Comparison of ENCODE assay signal across 18 cellular contexts in the genomic region with DNA sequence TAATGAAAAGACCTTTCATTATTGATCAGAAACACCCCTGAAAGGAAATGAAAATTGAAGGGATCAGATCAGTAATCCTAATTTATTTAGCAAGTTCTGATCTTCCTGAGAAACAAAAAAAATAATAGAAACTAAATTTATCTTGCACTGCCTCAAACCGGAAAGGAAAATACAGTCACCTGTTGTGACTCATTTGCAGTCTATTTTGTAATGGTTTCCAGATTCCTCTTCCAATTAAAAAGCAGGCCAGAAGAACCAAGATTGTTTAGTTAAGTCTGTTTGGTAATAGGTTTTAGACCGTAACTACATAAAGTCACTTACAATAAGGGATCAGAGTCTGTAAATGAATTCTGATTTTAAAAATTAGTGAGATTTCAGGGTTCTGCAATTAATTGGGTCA. TPM values are rescaled to one million over a fixed set of nuclear protein-coding genes. Genes with fewer than 3 reads are reported as not detected.
DNase-seq lines count a peak whose midpoint lies in the region; ATAC-seq, FAIRE-seq and TF ChIP-seq lines count a peak whose summit lies in the region.
"Had no signal": no experiment of that assay in that cellular context is flagged by ENCODE, and none has a peak within 500 bp of the region (broad histone marks: within the 10 kb centered on the region; RNA-seq: fewer than 3 reads in every experiment).

No MANE protein-coding gene starts in this region.

- CTCF ChIA-PET in PC-3 (lab: Charles Lee) = no interaction called here
- CTCF ChIA-PET in endothelial cell of umbilical vein (lab: Charles Lee) = interaction anchor here (3.3 kb wide), 1 partner anchor 473 kb away, joined by 14 read pairs; no protein-coding TSS in a partner anchor

- peak; percentile 71 for ATAC-seq in PC-3
- ATAC-seq in HG03025 (IDR thresholded peaks at IDR 0.05; ENCODE audit: low FRiP score, unreplicated experiment) = no peak
- ATAC-seq: WTC11 had no signal

- no peaks in the 10 kb centered on the region for H3K9me2 ChIP-seq in PC-3 (replicated peaks; ENCODE audit: low read length)

- peak overlapping the region; percentile 12; the same call in 1 of the 2 replicates for H3K27ac ChIP-seq in PC-3 (ENCODE audit: low read length)
- peak overlapping the region; percentile 73 for H3K27ac ChIP-seq in endothelial cell of umbilical vein (ENCODE audit: insufficient read depth, low read depth, low read length)
- H3K27ac ChIP-seq: ovary had no signal

- no peaks in the 10 kb centered on the region for H3K36me3 Mint-ChIP-seq in activated T-cell treated with anti-CD3 and anti-CD28 coated beads, Interleukin-2, amount 50 U/mL, for 24 hours (ENCODE audit: low read depth)
- H3K36me3 Mint-ChIP-seq: memory B cell had no signal

- no peak for TF ChIP-seq POLR2A in endothelial cell of umbilical vein (IDR thresholded peaks at IDR 0.05; ENCODE audit: low read depth, low read length)

- H3K4me3 Mint-ChIP-seq in activated T-cell treated with anti-CD3 and anti-CD28 coated beads, Interleukin-2, amount 50 U/mL, for 24 hours = no peak overlapping the region
- H3K4me3 Mint-ChIP-seq: memory B cell, WTC11 had no signal

- H3K4me3 ChIP-seq in PC-3 (ENCODE audit: low read length) (no peak overlapping the region), endothelial cell of umbilical vein (replicated peaks in 1 of 3; ENCODE audit: insufficient read depth in 1 of 3, low read depth in 1 of 3, low read length in 3 of 3) (no peak overlapping the region), skeletal muscle satellite cell (ENCODE audit: low read length) (no peak overlapping the region)
- H3K4me3 ChIP-seq: ovary had no signal

- peak overlapping the region; percentile 29; the same call in 1 of the 2 replicates for H2AFZ ChIP-seq in PC-3 (ENCODE audit: low read length)
- no peak overlapping the region for H2AFZ ChIP-seq in endothelial cell of umbilical vein (ENCODE audit: low read depth, low read length)

- POLR2A ChIA-PET in PC-3 (lab: Charles Lee; ENCODE audit: unreplicated experiment) (interaction anchor here (0.6 kb wide), 1 partner anchor 145 kb away, joined by 9 read pairs; no protein-coding TSS in a partner anchor), endothelial cell of umbilical vein (lab: Charles Lee) (interaction anchor here (0.6 kb wide), 1 partner anchor 411 kb away, joined by 3 read pairs; no protein-coding TSS in a partner anchor)

- no peaks in the 10 kb centered on the region for H3K27me3 Mint-ChIP-seq in activated T-cell treated with anti-CD3 and anti-CD28 coated beads, Interleukin-2, amount 50 U/mL, for 24 hours
- H3K27me3 Mint-ChIP-seq: memory B cell had no signal

- H3K4me1 ChIP-seq in PC-3 (ENCODE audit: insufficient read depth, low read length) = peaks cover 21% of the 10 kb centered on the region
- peaks cover 38% of the 10 kb centered on the region for H3K4me1 ChIP-seq in endothelial cell of umbilical vein (ENCODE audit: control insufficient read depth, extremely low read depth, insufficient read depth, low read length)
- peaks cover 32% of the 10 kb centered on the region for H3K4me1 ChIP-seq in skeletal muscle satellite cell (ENCODE audit: control insufficient read depth, insufficient read depth, low read length)

- H3K9ac ChIP-seq in PC-3 (ENCODE audit: low read length) = no peak overlapping the region
- no peak overlapping the region for H3K9ac ChIP-seq in endothelial cell of umbilical vein (replicated peaks; ENCODE audit: extremely low read depth, insufficient read depth, low read length)
- H3K9ac ChIP-seq in skeletal muscle satellite cell (ENCODE audit: low read depth, low read length) = no peak overlapping the region

- H3K36me3 ChIP-seq in PC-3 (ENCODE audit: low read depth, low read length) (no peaks in the 10 kb centered on the region), endothelial cell of umbilical vein (ENCODE audit: control insufficient read depth in 2 of 2, extremely low read depth in 1 of 2, insufficient read depth in 2 of 2, low read length in 2 of 2) (no peaks in the 10 kb centered on the region), skeletal muscle satellite cell (ENCODE audit: insufficient read depth, low read length) (no peaks in the 10 kb centered on the region)
- H3K36me3 ChIP-seq: ovary had no signal

- dilution Hi-C loops in endothelial cell of umbilical vein (cut with MboI; ENCODE audit: extremely low pct_ligation_motif_present, low sequenced_read_pairs) = no loop called here

- H3K27ac Mint-ChIP-seq in activated T-cell treated with anti-CD3 and anti-CD28 coated beads, Interleukin-2, amount 50 U/mL, for 24 hours = peak overlapping the region; percentile 18
- H3K27ac Mint-ChIP-seq: WTC11 had no signal

- peak; percentile 31 for FAIRE-seq in endothelial cell of umbilical vein (lab: Jason Lieb, UNC)
- FAIRE-seq: GM19239 had no signal

- no peaks in the 10 kb centered on the region for H3K9me3 Mint-ChIP-seq in activated T-cell treated with anti-CD3 and anti-CD28 coated beads, Interleukin-2, amount 50 U/mL, for 24 hours
- H3K9me3 Mint-ChIP-seq: memory B cell had no signal

- H3K4me1 Mint-ChIP-seq in activated T-cell treated with anti-CD3 and anti-CD28 coated beads, Interleukin-2, amount 50 U/mL, for 24 hours (ENCODE audit: low read depth) = peaks cover 34% of the 10 kb centered on the region

- H3F3A ChIP-seq in PC-3 (ENCODE audit: low read length, unreplicated experiment) = no peaks in the 10 kb centered on the region

- DNase-seq in activated T-cell treated with anti-CD3 and anti-CD28 coated beads, Interleukin-2, amount 50 U/mL, for 24 hours = no peak
- DNase-seq in activated T-cell treated with anti-CD3 and anti-CD28 coated beads, Interleukin-2, amount 50 U/mL, for 48 hours = no peak
- DNase-seq in PC-3 (peak; percentile 67), endothelial cell of umbilical vein (ENCODE audit: low read depth, low spot score) (peak; percentile 73), DMS153 treated with DMSO at 0.1 percent for 48 hours (lab: John Stamatoyannopoulos, UW; ENCODE audit: unreplicated experiment) (no peak)
- DNase-seq in stimulated activated CD4-positive, alpha-beta T cell treated with anti-CD3 and anti-CD28 coated beads, Interleukin-1b, Interleukin-23, amount 100 ng/mL, for 48 hours = no peak
- DNase-seq: activated T-cell treated with anti-CD3 and anti-CD28 coated beads for 4 hours, amygdala, GOT3, NCI-H1092, NCI-H524 treated with DMSO at 0.1 percent for 48 hours, ovary, SIG-M5 had no signal

- H3K9me3 ChIP-seq in PC-3 (ENCODE audit: low read length) (no peaks in the 10 kb centered on the region), endothelial cell of umbilical vein (replicated peaks; ENCODE audit: control insufficient read depth, insufficient read depth, low read length) (no peaks in the 10 kb centered on the region), skeletal muscle satellite cell (replicated peaks; ENCODE audit: low read length) (no peaks in the 10 kb centered on the region)
- H3K9me3 ChIP-seq: ovary had no signal

- H3K9me1 ChIP-seq in endothelial cell of umbilical vein (replicated peaks; ENCODE audit: control insufficient read depth, extremely low read depth, insufficient read depth, low read length) = no peaks in the 10 kb centered on the region

- intact Hi-C loops in PC-3 (cut with micrococcal nuclease) (loop anchor here (1.0 kb wide), 2 partner anchors 72 to 76 kb away; no protein-coding TSS in a partner anchor), endothelial cell of umbilical vein (cut with micrococcal nuclease) (loop anchor here (1.0 kb wide), 1 partner anchor 160 kb away; a partner anchor contains a TSS)

- BruUV-seq in PC-3 (replicated peaks; lab: Mats Ljungman, UMichigan) = no TSS peak
- no TSS peak for BruUV-seq in endothelial cell of umbilical vein (replicated peaks; lab: Mats Ljungman, UMichigan)

- peak overlapping the region; percentile 27; the same call in 1 of the 2 replicates for H3K4me2 ChIP-seq in PC-3 (ENCODE audit: low read length)
- H3K4me2 ChIP-seq in endothelial cell of umbilical vein (ENCODE audit: insufficient read depth, low read length) = peak overlapping the region; percentile 74
- peak overlapping the region; percentile 47 for H3K4me2 ChIP-seq in skeletal muscle satellite cell (ENCODE audit: low read length)

- TF ChIP-seq CTCF in PC-3 (conservative IDR thresholded peaks at IDR 0.05; ENCODE audit: low read depth, low read length) (no peak), endothelial cell of umbilical vein (IDR thresholded peaks at IDR 0.05; ENCODE audit: extremely low read depth in 1 of 2, insufficient read depth in 1 of 2, low read depth in 1 of 2, low read length in 2 of 2) (no peak)

- H3K79me2 ChIP-seq in PC-3 (ENCODE audit: low read length) = no peaks in the 10 kb centered on the region
- H3K79me2 ChIP-seq in endothelial cell of umbilical vein (ENCODE audit: control insufficient read depth, insufficient read depth, low read length) = no peaks in the 10 kb centered on the region

- H3K27me3 ChIP-seq in PC-3 (ENCODE audit: low read length) = no peaks in the 10 kb centered on the region
- H3K27me3 ChIP-seq in endothelial cell of umbilical vein (ENCODE audit: control insufficient read depth in 2 of 2, insufficient read depth in 2 of 2, low read length in 2 of 2) = no peaks in the 10 kb centered on the region
- no peaks in the 10 kb centered on the region for H3K27me3 ChIP-seq in skeletal muscle satellite cell (ENCODE audit: control insufficient read depth, insufficient read depth, low read length)
- H3K27me3 ChIP-seq: ovary had no signal

- H4K20me1 ChIP-seq in PC-3 (ENCODE audit: low read length) (no peaks in the 10 kb centered on the region), endothelial cell of umbilical vein (replicated peaks; ENCODE audit: control insufficient read depth, extremely low read depth, insufficient read depth, low read length) (no peaks in the 10 kb centered on the region)

TF ChIP-seq in endothelial cell of umbilical vein, 7 proteins besides CTCF, POLR2A, EP300 and RAD21 (continues in another document):
- TF ChIP-seq POLR2AphosphoS5 (IDR thresholded peaks at IDR 0.05; ENCODE audit: insufficient read depth, low read depth, low read length) (peak; percentile 27), GATA2 (IDR thresholded peaks at IDR 0.05; ENCODE audit: insufficient read depth, insufficient read length, low read depth, low read length) (no peak), FOS (IDR thresholded peaks at IDR 0.05; ENCODE audit: borderline replicate concordance, insufficient read depth, low read length) (peak; percentile 81), MYC (IDR thresholded peaks at IDR 0.05; ENCODE audit: low read depth, low read length) (no peak), EZH2 (IDR thresholded peaks at IDR 0.05; ENCODE audit: borderline replicate concordance, low read depth, low read length, severe bottlenecking) (no peak)

RNA-seq across cellular contexts. Expression of a gene that starts 49.7 kb away (rescaled TPM):
- total RNA-seq in PC-3 (2014; rRNA removed) (6.5 and 8.7 TPM in 2 replicates), endothelial cell of umbilical vein (39.1 and 41.1 TPM in 2 replicates)
- polyA plus RNA-seq in endothelial cell of umbilical vein = 17.1 and 19.4 TPM in 2 replicates
- 15.4 and 16.5 TPM in 2 replicates for polyA plus RNA-seq in endothelial cell of umbilical vein (2011; cell fraction: cytosol; rRNA removed)
- polyA plus RNA-seq in endothelial cell of umbilical vein (2011; cell fraction: nucleus; rRNA removed) = 90.8 and 104 TPM in 2 replicates
- polyA plus RNA-seq in endothelial cell of umbilical vein (2012) = 17.6 and 26.1 TPM in 2 replicates
- polyA minus RNA-seq in endothelial cell of umbilical vein = 49.2 and 57.4 TPM in 2 replicates
- 8.9 TPM for polyA minus RNA-seq in endothelial cell of umbilical vein (2011; cell fraction: cytosol; rRNA and poly(A)+ RNA removed)
- polyA minus RNA-seq in endothelial cell of umbilical vein (2011; cell fraction: nucleus; rRNA and poly(A)+ RNA removed) = 112 and 162 TPM in 2 replicates
- total RNA-seq in skeletal muscle satellite cell (2012; rRNA removed) = 15.5 and 18.0 TPM in 2 replicates

Comparison
In these comparisons a context has a peak if more than half of its experiments do, and no peak if none do; other contexts are left out.
1. DNase-seq: peak in PC-3 (single experiment) and endothelial cell of umbilical vein (single experiment); none in activated T-cell treated with anti-CD3 and anti-CD28 coated beads, Interleukin-2, amount 50 U/mL, for 24 hours (single experiment), activated T-cell treated with anti-CD3 and anti-CD28 coated beads, Interleukin-2, amount 50 U/mL, for 48 hours (0 of 2), DMS153 treated with DMSO at 0.1 percent for 48 hours (single experiment) and stimulated activated CD4-positive, alpha-beta T cell treated with anti-CD3 and anti-CD28 coated beads, Interleukin-1b, Interleukin-23, amount 100 ng/mL, for 48 hours (single experiment).
2. Peak in every context shown above with its lines, with median percentiles within 50 percentile points of each other: H3K4me2 ChIP-seq.